ENCODE assay signal across 19 cellular contexts in the genomic region with DNA sequence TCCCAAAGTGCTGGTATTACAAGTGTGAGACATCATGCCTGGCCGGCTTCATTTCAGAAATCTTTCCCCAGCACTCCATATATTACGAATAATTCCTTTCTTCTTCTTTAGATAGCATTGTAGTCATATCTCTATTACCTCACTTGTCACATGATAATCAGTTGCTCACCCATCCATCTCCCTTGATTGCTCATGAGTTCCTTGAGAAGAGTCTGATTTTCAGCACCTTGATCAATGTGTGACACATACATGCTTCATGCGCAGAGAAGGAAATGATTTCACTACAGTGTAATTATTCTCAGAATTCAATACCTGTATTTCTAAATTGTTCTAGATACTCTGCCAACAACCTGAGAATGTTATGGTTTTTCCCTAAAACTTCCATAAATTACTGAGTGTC. TPM values are rescaled to one million over a fixed set of nuclear protein-coding genes. Genes with fewer than 3 reads are reported as not detected.
A peak's percentile ranks its signal among the peaks of the same experiment; 100 is the strongest.
DNase-seq lines count a peak whose midpoint lies in the region; ATAC-seq and TF ChIP-seq lines count a peak whose summit lies in the region.
"Had no signal": no experiment of that assay in that cellular context is flagged by ENCODE, and none has a peak within 500 bp of the region (broad histone marks: within the 10 kb centered on the region; RNA-seq: fewer than 3 reads in every experiment).

No MANE protein-coding gene starts in this region.

- DNase-seq in activated T-cell treated with anti-CD3 and anti-CD28 coated beads, Interleukin-2, amount 50 U/mL, for 72 hours = peak in 1 of 2 donors; percentile 8
- no peak for DNase-seq in activated T-cell treated with anti-CD3 and anti-CD28 coated beads, Interleukin-2, amount 50 U/mL, for 1 hour
- DNase-seq in PC-3 (peak; percentile 45), epithelial cell of esophagus (ENCODE audit: low read depth) (peak; percentile 94)
- no peak for DNase-seq in stimulated activated effector memory CD8-positive, alpha-beta T cell treated with anti-CD3 and anti-CD28 coated beads, Interleukin-12 subunit alpha, Interleukin-12 subunit beta, amount 100 ng/mL, for 72 hours (ENCODE audit: low spot score in 2 of 2)
- DNase-seq in CD8-positive, alpha-beta memory T cell = no peak
- no peak for DNase-seq in activated T-helper 1 cell treated with anti-CD3 and anti-CD28 coated beads, Interleukin-12 subunit alpha, Interleukin-12 subunit beta, Interleukin-2, Interleukin-4 antibody, amounts not matched to agents 30 ng/mL and 10 ng/mL and 1 ng/mL, durations not matched to agents 14 hours and 24 hours and 36 hours (ENCODE audit: low spot score)
- DNase-seq: DMS79 treated with DMSO at 0.1 percent for 48 hours, GF-D8, HFFc6, MM.1S, NCI-H1105, NCI-H1694 treated with DMSO at 0.1 percent for 48 hours, NCI-H446 treated with DMSO at 0.1 percent for 48 hours, NCI-H748 treated with DMSO at 0.1 percent for 48 hours, PC-9, SHP77 had no signal

- H3K9me3 Mint-ChIP-seq in activated T-cell treated with anti-CD3 and anti-CD28 coated beads, Interleukin-2, amount 50 U/mL, for 72 hours = peaks cover 0 to 2% of the 10 kb centered on the region in 2 donors
- no peaks in the 10 kb centered on the region for H3K9me3 Mint-ChIP-seq in stimulated activated effector memory CD8-positive, alpha-beta T cell treated with anti-CD3 and anti-CD28 coated beads, Interleukin-12 subunit alpha, Interleukin-12 subunit beta, amount 100 ng/mL, for 72 hours
- H3K9me3 Mint-ChIP-seq in CD8-positive, alpha-beta memory T cell = no peaks in the 10 kb centered on the region
- no peaks in the 10 kb centered on the region for H3K9me3 Mint-ChIP-seq in activated T-helper 1 cell treated with anti-CD3 and anti-CD28 coated beads, Interleukin-12 subunit alpha, Interleukin-12 subunit beta, Interleukin-2, Interleukin-4 antibody, amounts not matched to agents 30 ng/mL and 10 ng/mL and 1 ng/mL, durations not matched to agents 14 hours and 24 hours and 36 hours
- H3K9me3 Mint-ChIP-seq: HFFc6 had no signal

- no peaks in the 10 kb centered on the region for H3K9me2 ChIP-seq in PC-3 (replicated peaks; ENCODE audit: low read length)

- no peaks in the 10 kb centered on the region for H3F3A ChIP-seq in PC-3 (ENCODE audit: low read length, unreplicated experiment)

- peak; percentile 86 to 95 for ATAC-seq in activated T-cell treated with anti-CD3 and anti-CD28 coated beads, Interleukin-2, amount 50 U/mL, for 72 hours (replicated peaks in 1 of 2)
- ATAC-seq in PC-3 = no peak; the same call in 1 of the 2 replicates
- peak; percentile 81 for ATAC-seq in stimulated activated effector memory CD8-positive, alpha-beta T cell treated with anti-CD3 and anti-CD28 coated beads, Interleukin-12 subunit alpha, Interleukin-12 subunit beta, amount 100 ng/mL, for 72 hours

- no peaks in the 10 kb centered on the region for H3K27me3 ChIP-seq in PC-3 (ENCODE audit: low read length)
- no peaks in the 10 kb centered on the region for H3K27me3 ChIP-seq in CD8-positive, alpha-beta memory T cell (ENCODE audit: insufficient read depth, low read length, poor library complexity, severe bottlenecking)

- peak overlapping the region in 1 of 2 donors; percentile 20 for H3K4me3 Mint-ChIP-seq in activated T-cell treated with anti-CD3 and anti-CD28 coated beads, Interleukin-2, amount 50 U/mL, for 72 hours
- no peak overlapping the region for H3K4me3 Mint-ChIP-seq in stimulated activated effector memory CD8-positive, alpha-beta T cell treated with anti-CD3 and anti-CD28 coated beads, Interleukin-12 subunit alpha, Interleukin-12 subunit beta, amount 100 ng/mL, for 72 hours
- no peak overlapping the region for H3K4me3 Mint-ChIP-seq in CD8-positive, alpha-beta memory T cell
- H3K4me3 Mint-ChIP-seq in activated T-helper 1 cell treated with anti-CD3 and anti-CD28 coated beads, Interleukin-12 subunit alpha, Interleukin-12 subunit beta, Interleukin-2, Interleukin-4 antibody, amounts not matched to agents 30 ng/mL and 10 ng/mL and 1 ng/mL, durations not matched to agents 14 hours and 24 hours and 36 hours = no peak overlapping the region
- H3K4me3 Mint-ChIP-seq: CD14-positive monocyte, HFFc6 had no signal

- no peaks in the 10 kb centered on the region for H3K9me3 ChIP-seq in PC-3 (ENCODE audit: low read length)
- no peaks in the 10 kb centered on the region for H3K9me3 ChIP-seq in CD8-positive, alpha-beta memory T cell (ENCODE audit: low read length)

- H3K36me3 ChIP-seq in PC-3 (ENCODE audit: low read depth, low read length) = no peaks in the 10 kb centered on the region
- no peaks in the 10 kb centered on the region for H3K36me3 ChIP-seq in CD8-positive, alpha-beta memory T cell (ENCODE audit: insufficient read depth, low read length)

- H3K79me2 ChIP-seq in PC-3 (ENCODE audit: low read length) = no peaks in the 10 kb centered on the region

- POLR2A ChIA-PET in PC-3 (lab: Charles Lee; ENCODE audit: unreplicated experiment) = no interaction called here
- POLR2A ChIA-PET in CD8-positive, alpha-beta memory T cell (lab: Charles Lee) = no interaction called here

- 0 out of 2 replicates have a peak overlapping the region, but pooled peaks have one; percentile 23 for H3K27ac ChIP-seq in PC-3 (ENCODE audit: low read length)
- no peak overlapping the region for H3K27ac ChIP-seq in CD8-positive, alpha-beta memory T cell (ENCODE audit: low read depth, low read length)
- H3K27ac ChIP-seq: KMS-11, PC-9 had no signal

- H3K36me3 Mint-ChIP-seq in activated T-cell treated with anti-CD3 and anti-CD28 coated beads, Interleukin-2, amount 50 U/mL, for 72 hours (ENCODE audit: insufficient read depth in 2 of 2) = peaks cover 0 to 2% of the 10 kb centered on the region in 2 donors
- H3K36me3 Mint-ChIP-seq in stimulated activated effector memory CD8-positive, alpha-beta T cell treated with anti-CD3 and anti-CD28 coated beads, Interleukin-12 subunit alpha, Interleukin-12 subunit beta, amount 100 ng/mL, for 72 hours = peaks cover 2% of the 10 kb centered on the region
- peaks cover 4 to 9% (median 4%) of the 10 kb centered on the region in 3 donors for H3K36me3 Mint-ChIP-seq in CD8-positive, alpha-beta memory T cell
- peaks cover 3% of the 10 kb centered on the region for H3K36me3 Mint-ChIP-seq in activated T-helper 1 cell treated with anti-CD3 and anti-CD28 coated beads, Interleukin-12 subunit alpha, Interleukin-12 subunit beta, Interleukin-2, Interleukin-4 antibody, amounts not matched to agents 30 ng/mL and 10 ng/mL and 1 ng/mL, durations not matched to agents 14 hours and 24 hours and 36 hours (ENCODE audit: low read depth)

- H3K4me3 ChIP-seq in PC-3 (ENCODE audit: low read length) (no peak overlapping the region), epithelial cell of esophagus (ENCODE audit: low read length) (no peak overlapping the region)
- no peak overlapping the region for H3K4me3 ChIP-seq in CD8-positive, alpha-beta memory T cell (ENCODE audit: low read length)
- H3K4me3 ChIP-seq: PC-9 had no signal

- intact Hi-C loops in PC-3 (cut with micrococcal nuclease) = no loop called here
- intact Hi-C loops in activated T-helper 1 cell treated with anti-CD3 and anti-CD28 coated beads, Interleukin-12 subunit alpha, Interleukin-12 subunit beta, Interleukin-2, Interleukin-4 antibody, amounts not matched to agents 30 ng/mL and 10 ng/mL and 1 ng/mL, durations not matched to agents 14 hours and 24 hours and 36 hours (cut with micrococcal nuclease) = no loop called here

- CTCF ChIA-PET in PC-3 (lab: Charles Lee) = no interaction called here
- CTCF ChIA-PET in CD8-positive, alpha-beta memory T cell (lab: Charles Lee) = no interaction called here

- peak overlapping the region; percentile 15 for H3K27ac Mint-ChIP-seq in activated T-cell treated with anti-CD3 and anti-CD28 coated beads, Interleukin-2, amount 50 U/mL, for 72 hours
- H3K27ac Mint-ChIP-seq in stimulated activated effector memory CD8-positive, alpha-beta T cell treated with anti-CD3 and anti-CD28 coated beads, Interleukin-12 subunit alpha, Interleukin-12 subunit beta, amount 100 ng/mL, for 72 hours = no peak overlapping the region
- no peak overlapping the region for H3K27ac Mint-ChIP-seq in CD8-positive, alpha-beta memory T cell
- no peak overlapping the region for H3K27ac Mint-ChIP-seq in activated T-helper 1 cell treated with anti-CD3 and anti-CD28 coated beads, Interleukin-12 subunit alpha, Interleukin-12 subunit beta, Interleukin-2, Interleukin-4 antibody, amounts not matched to agents 30 ng/mL and 10 ng/mL and 1 ng/mL, durations not matched to agents 14 hours and 24 hours and 36 hours
- H3K27ac Mint-ChIP-seq: CD14-positive monocyte, HFFc6 had no signal

- no peaks in the 10 kb centered on the region for H3K27me3 Mint-ChIP-seq in activated T-cell treated with anti-CD3 and anti-CD28 coated beads, Interleukin-2, amount 50 U/mL, for 72 hours (ENCODE audit: low read depth)
- H3K27me3 Mint-ChIP-seq in CD8-positive, alpha-beta memory T cell = no peaks in the 10 kb centered on the region
- H3K27me3 Mint-ChIP-seq in activated T-helper 1 cell treated with anti-CD3 and anti-CD28 coated beads, Interleukin-12 subunit alpha, Interleukin-12 subunit beta, Interleukin-2, Interleukin-4 antibody, amounts not matched to agents 30 ng/mL and 10 ng/mL and 1 ng/mL, durations not matched to agents 14 hours and 24 hours and 36 hours (ENCODE audit: insufficient read depth) = no peaks in the 10 kb centered on the region

- H4K20me1 ChIP-seq in PC-3 (ENCODE audit: low read length) = no peaks in the 10 kb centered on the region

- H3K4me1 ChIP-seq in PC-3 (ENCODE audit: insufficient read depth, low read length) = no peaks in the 10 kb centered on the region
- H3K4me1 ChIP-seq in CD8-positive, alpha-beta memory T cell (ENCODE audit: insufficient read depth, low read length) = no peaks in the 10 kb centered on the region

- TF ChIP-seq CTCF in PC-3 (conservative IDR thresholded peaks at IDR 0.05; ENCODE audit: low read depth, low read length) = no peak
- no peak for TF ChIP-seq CTCF in epithelial cell of esophagus (IDR thresholded peaks at IDR 0.05; ENCODE audit: insufficient read depth, low read depth, low read length, missing control alignments)

- H2AFZ ChIP-seq in PC-3 (ENCODE audit: low read length) = no peak overlapping the region
- H2AFZ ChIP-seq: PC-9 had no signal

- H3K4me1 Mint-ChIP-seq in activated T-cell treated with anti-CD3 and anti-CD28 coated beads, Interleukin-2, amount 50 U/mL, for 72 hours (ENCODE audit: low read depth) = peaks cover 10% of the 10 kb centered on the region
- no peaks in the 10 kb centered on the region for H3K4me1 Mint-ChIP-seq in stimulated activated effector memory CD8-positive, alpha-beta T cell treated with anti-CD3 and anti-CD28 coated beads, Interleukin-12 subunit alpha, Interleukin-12 subunit beta, amount 100 ng/mL, for 72 hours
- no peaks in the 10 kb centered on the region for H3K4me1 Mint-ChIP-seq in CD8-positive, alpha-beta memory T cell
- peaks cover 4% of the 10 kb centered on the region for H3K4me1 Mint-ChIP-seq in activated T-helper 1 cell treated with anti-CD3 and anti-CD28 coated beads, Interleukin-12 subunit alpha, Interleukin-12 subunit beta, Interleukin-2, Interleukin-4 antibody, amounts not matched to agents 30 ng/mL and 10 ng/mL and 1 ng/mL, durations not matched to agents 14 hours and 24 hours and 36 hours (ENCODE audit: low read depth)

- H3K4me2 ChIP-seq in PC-3 (ENCODE audit: low read length) = no peak overlapping the region
- H3K4me2 ChIP-seq: KMS-11, PC-9 had no signal

- H3K9ac ChIP-seq in PC-3 (ENCODE audit: low read length) = no peak overlapping the region
- H3K9ac ChIP-seq: KMS-11 had no signal

- BruUV-seq in PC-3 (replicated peaks; lab: Mats Ljungman, UMichigan) = no TSS peak

RNA-seq across cellular contexts. Expression of a gene that starts 26.7 kb away (rescaled TPM):
- total RNA-seq in activated T-cell treated with anti-CD3 and anti-CD28 coated beads, Interleukin-2, amount 50 U/mL, for 72 hours = 10 to 100 TPM; 65.7 to 84.4 TPM
- 64.1 and 67.6 TPM in 2 replicates for total RNA-seq in PC-3 (2014; rRNA removed)
- 10 to 100 TPM; 69.3 to 73.1 TPM for total RNA-seq in CD8-positive, alpha-beta memory T cell
- polyA plus RNA-seq in CD8-positive, alpha-beta memory T cell = 25.1 TPM
- 75.4 and 79.0 TPM in 2 replicates for total RNA-seq in activated T-helper 1 cell treated with anti-CD3 and anti-CD28 coated beads, Interleukin-12 subunit alpha, Interleukin-12 subunit beta, Interleukin-2, Interleukin-4 antibody, amounts not matched to agents 30 ng/mL and 10 ng/mL and 1 ng/mL, durations not matched to agents 14 hours and 24 hours and 36 hours

RNA-seq across cellular contexts. Expression of a gene that starts 52.7 kb away (rescaled TPM):
- 10 to 100 TPM; 16.0 to 17.8 TPM for total RNA-seq in activated T-cell treated with anti-CD3 and anti-CD28 coated beads, Interleukin-2, amount 50 U/mL, for 72 hours
- total RNA-seq in PC-3 (2014; rRNA removed) = 4.6 and 5.9 TPM in 2 replicates
- 1 to 10 TPM; 8.4 to 8.8 TPM for total RNA-seq in CD8-positive, alpha-beta memory T cell
- polyA plus RNA-seq in CD8-positive, alpha-beta memory T cell = 8.8 TPM
- 9.1 and 13.1 TPM in 2 replicates for total RNA-seq in activated T-helper 1 cell treated with anti-CD3 and anti-CD28 coated beads, Interleukin-12 subunit alpha, Interleukin-12 subunit beta, Interleukin-2, Interleukin-4 antibody, amounts not matched to agents 30 ng/mL and 10 ng/mL and 1 ng/mL, durations not matched to agents 14 hours and 24 hours and 36 hours

Comparison
In these comparisons a context has a peak if more than half of its experiments do, and no peak if none do; other contexts are left out.
1. DNase-seq: peak in PC-3 (single experiment) and epithelial cell of esophagus (single experiment); none in activated T-cell treated with anti-CD3 and anti-CD28 coated beads, Interleukin-2, amount 50 U/mL, for 1 hour (single experiment), stimulated activated effector memory CD8-positive, alpha-beta T cell treated with anti-CD3 and anti-CD28 coated beads, Interleukin-12 subunit alpha, Interleukin-12 subunit beta, amount 100 ng/mL, for 72 hours (0 of 2), CD8-positive, alpha-beta memory T cell (0 of 5) and activated T-helper 1 cell treated with anti-CD3 and anti-CD28 coated beads, Interleukin-12 subunit alpha, Interleukin-12 subunit beta, Interleukin-2, Interleukin-4 antibody, amounts not matched to agents 30 ng/mL and 10 ng/mL and 1 ng/mL, durations not matched to agents 14 hours and 24 hours and 36 hours (single experiment).